ENCODE assay signal across 19 cellular contexts in the genomic region with DNA sequence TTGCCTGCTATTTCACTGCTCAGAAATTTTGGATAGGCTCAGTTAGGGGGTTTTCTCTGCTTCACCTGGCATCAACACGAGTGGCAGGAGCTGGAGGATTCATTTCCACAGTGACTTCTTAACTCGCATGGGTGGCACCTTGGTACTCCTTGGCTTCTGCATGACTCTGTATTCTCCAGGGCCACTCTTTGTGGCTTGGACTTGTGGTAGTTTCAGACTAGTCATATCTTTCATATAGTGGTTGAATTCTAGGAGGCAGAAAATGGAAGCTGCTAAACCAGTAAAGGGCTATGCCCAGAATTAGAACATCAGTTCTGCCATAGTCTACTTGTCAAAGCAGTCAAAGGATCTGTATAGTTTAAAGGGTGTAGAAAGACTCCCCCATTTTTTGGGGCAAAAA. TPM values are rescaled to one million over a fixed set of nuclear protein-coding genes. Genes with fewer than 3 reads are reported as not detected.
DNase-seq lines count a peak whose midpoint lies in the region; ATAC-seq and TF ChIP-seq lines count a peak whose summit lies in the region.
"Had no signal": no experiment of that assay in that cellular context is flagged by ENCODE, and none has a peak within 500 bp of the region (broad histone marks: within the 10 kb centered on the region; RNA-seq: fewer than 3 reads in every experiment).

No MANE protein-coding gene starts in this region.

- peaks cover 89% of the 10 kb centered on the region for H3K36me3 Mint-ChIP-seq in activated T-cell treated with anti-CD3 and anti-CD28 coated beads, Interleukin-2, amount 50 U/mL, for 24 hours (ENCODE audit: low read depth)

- H3K36me3 ChIP-seq in MG63 (peaks cover 61% of the 10 kb centered on the region), uterus (no peaks in the 10 kb centered on the region)

- H3K4me3 ChIP-seq in MG63 (no peak overlapping the region), uterus (no peak overlapping the region)
- H3K4me3 ChIP-seq: ascending aorta, prostate gland, tibial artery had no signal

- no peaks in the 10 kb centered on the region for H3K9me3 Mint-ChIP-seq in activated T-cell treated with anti-CD3 and anti-CD28 coated beads, Interleukin-2, amount 50 U/mL, for 24 hours
- H3K9me3 Mint-ChIP-seq: naive thymus-derived CD8-positive, alpha-beta T cell had no signal

- peaks cover 0 to 4% of the 10 kb centered on the region in 2 donors for H3K4me1 ChIP-seq in uterus
- H3K4me1 ChIP-seq: prostate gland had no signal

- no peaks in the 10 kb centered on the region for H3K27me3 ChIP-seq in MG63
- H3K27me3 ChIP-seq in uterus, result no peaks in the 10 kb centered on the region
- H3K27me3 ChIP-seq: ascending aorta, tibial artery had no signal

- H3K4me1 Mint-ChIP-seq in activated T-cell treated with anti-CD3 and anti-CD28 coated beads, Interleukin-2, amount 50 U/mL, for 24 hours (ENCODE audit: low read depth), result peaks cover 34% of the 10 kb centered on the region

- no peaks in the 10 kb centered on the region for H3K9me3 ChIP-seq in MG63
- H3K9me3 ChIP-seq in uterus, result no peaks in the 10 kb centered on the region
- H3K9me3 ChIP-seq: ascending aorta, prostate gland, tibial artery had no signal

- TF ChIP-seq POLR2A in uterus (IDR thresholded peaks at IDR 0.05), result no peak

- ATAC-seq in HG02588 (IDR thresholded peaks at IDR 0.05; ENCODE audit: unreplicated experiment) (peak; percentile 64), HG03520 (IDR thresholded peaks at IDR 0.05; ENCODE audit: unreplicated experiment) (peak; percentile 63)
- ATAC-seq in stimulated activated naive CD8-positive, alpha-beta T cell treated with anti-CD3 and anti-CD28 coated beads, Interleukin-15, Interleukin-2, amounts not matched to agents 100 U/mL and 50 U/mL, for 24 hours, result peak; percentile 76
- ATAC-seq: naive thymus-derived CD8-positive, alpha-beta T cell; Right ventricle myocardium inferior had no signal

- no peak for DNase-seq in activated T-cell treated with anti-CD3 and anti-CD28 coated beads, Interleukin-2, amount 50 U/mL, for 24 hours
- DNase-seq in activated T-cell treated with anti-CD3 and anti-CD28 coated beads for 4 hours, result no peak
- DNase-seq in stimulated activated naive CD8-positive, alpha-beta T cell treated with anti-CD3 and anti-CD28 coated beads, Interleukin-15, Interleukin-2, amounts not matched to agents 100 U/mL and 50 U/mL, for 24 hours, result no peak
- DNase-seq in ecto neural progenitor cell (ENCODE audit: low spot score), result no peak
- DNase-seq in MG63, result no peak
- no peak for DNase-seq in uterus
- DNase-seq: activated CD4-positive, alpha-beta T cell treated with anti-CD3 and anti-CD28 coated beads, Interleukin-2, amount 50 U/mL, for 48 hours; activated effector memory CD4-positive, alpha-beta T cell treated with Interleukin-2 at 50 U/mL for 16 hours; C1 segment of cervical spinal cord; naive thymus-derived CD8-positive, alpha-beta T cell; NCI-H187 treated with DMSO at 0.1 percent for 48 hours; NCI-H446 treated with DMSO at 0.1 percent for 48 hours; small intestine; tibial artery had no signal

- H3K4me3 Mint-ChIP-seq in activated T-cell treated with anti-CD3 and anti-CD28 coated beads, Interleukin-2, amount 50 U/mL, for 24 hours, result no peak overlapping the region
- H3K4me3 Mint-ChIP-seq: naive thymus-derived CD8-positive, alpha-beta T cell had no signal

- H3K27ac Mint-ChIP-seq in activated T-cell treated with anti-CD3 and anti-CD28 coated beads, Interleukin-2, amount 50 U/mL, for 24 hours, result peak overlapping the region; percentile 55
- H3K27ac Mint-ChIP-seq: naive thymus-derived CD8-positive, alpha-beta T cell had no signal

- intact Hi-C loops in uterus (cut with DNase I; ENCODE audit: low total_unique reads), result no loop called here

- no peak overlapping the region for H3K27ac ChIP-seq in uterus
- H3K27ac ChIP-seq: ascending aorta, prostate gland, tibial artery had no signal

- no peak for TF ChIP-seq CTCF in uterus (IDR thresholded peaks at IDR 0.05)

- H3K27me3 Mint-ChIP-seq in activated T-cell treated with anti-CD3 and anti-CD28 coated beads, Interleukin-2, amount 50 U/mL, for 24 hours, result no peaks in the 10 kb centered on the region
- H3K27me3 Mint-ChIP-seq: naive thymus-derived CD8-positive, alpha-beta T cell had no signal

RNA-seq across cellular contexts. Expression of gene MAIP1, which starts 6.8 kb away (rescaled TPM):
- 14.8 and 15.4 TPM in 2 replicates for total RNA-seq in MG63 (2014; rRNA removed; shearing (Covaris generic); ENCODE audit: low replicate concordance)
- 10 to 100 TPM; 14.9 to 44.1 (median 16.4) TPM for total RNA-seq in uterus

RNA-seq across cellular contexts. Expression of gene TYW5, which starts 6.9 kb away (rescaled TPM):
- 1.2 and 3.6 TPM in 2 replicates for total RNA-seq in MG63 (2014; rRNA removed; shearing (Covaris generic); ENCODE audit: low replicate concordance)
- 10 to 100 TPM in 1 of 4 donors, 1 to 10 TPM in 3; 2.8 to 18.5 (median 7.8) TPM for total RNA-seq in uterus
- total RNA-seq: ascending aorta had no signal

RNA-seq across cellular contexts. Expression of gene C2orf69, which starts 51.1 kb away (rescaled TPM):
- 4.6 and 9.9 TPM in 2 replicates for total RNA-seq in MG63 (2014; rRNA removed; shearing (Covaris generic); ENCODE audit: low replicate concordance)
- 10 to 100 TPM in 3 of 4 donors, 1 to 10 TPM in 1; 9.4 to 19.4 (median 16.5) TPM for total RNA-seq in uterus
